Comparison of ENCODE assay signal across 24 cellular contexts in the genomic region with DNA sequence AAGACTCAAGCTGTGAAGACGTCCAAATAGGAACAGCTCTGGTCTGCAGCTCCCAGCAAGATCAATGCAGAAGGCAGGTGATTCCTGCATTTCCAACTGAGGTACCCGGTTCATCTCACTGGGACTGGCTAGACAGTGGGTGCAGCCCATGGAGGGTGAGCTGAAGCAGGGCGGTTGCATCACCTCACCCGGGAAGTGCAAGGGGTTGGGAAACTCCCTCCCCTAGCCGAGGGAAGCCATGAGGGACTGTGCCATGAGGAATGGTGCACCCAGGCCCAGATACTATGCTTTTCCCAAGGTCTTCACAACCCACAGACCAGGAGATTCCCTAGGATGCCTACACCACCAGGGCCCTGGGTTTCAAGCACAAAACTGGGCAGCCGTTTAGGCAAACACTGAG. TPM values are rescaled to one million over a fixed set of nuclear protein-coding genes. Genes with fewer than 3 reads are reported as not detected.
"Had no signal": no experiment of that assay in that cellular context is flagged by ENCODE, and none has a peak within 500 bp of the region (broad histone marks: within the 10 kb centered on the region; RNA-seq: fewer than 3 reads in every experiment).

No MANE protein-coding gene starts in this region.

RNA-seq across cellular contexts. Expression of gene ZSWIM2, which starts 37.2 kb away (rescaled TPM):
- total RNA-seq: naive thymus-derived CD4-positive, alpha-beta T cell; naive thymus-derived CD8-positive, alpha-beta T cell; natural killer cell; natural killer cell treated with Interleukin-12 subunit alpha and Interleukin-12 subunit beta and Interleukin-15 and Interleukin-18, amount 100 ng/mL, for 72 hours; neural crest cell; osteoblast; osteocyte; ovary; pancreas; posterior vena cava; progenitor cell of endocrine pancreas; psoas muscle; pulmonary artery endothelial cell; renal cortical epithelial cell; right atrium auricular region; right cardiac atrium; right lobe of liver; sciatic nerve; sigmoid colon; skeletal muscle tissue; smooth muscle cell; spleen had no signal
- polyA plus RNA-seq: naive thymus-derived CD4-positive, alpha-beta T cell; naive thymus-derived CD8-positive, alpha-beta T cell; neural cell; ovary; psoas muscle; right cardiac atrium; sigmoid colon; small intestine; smooth muscle cell; spleen had no signal
